ENCODE assay signal across 8 cellular contexts in the genomic region with DNA sequence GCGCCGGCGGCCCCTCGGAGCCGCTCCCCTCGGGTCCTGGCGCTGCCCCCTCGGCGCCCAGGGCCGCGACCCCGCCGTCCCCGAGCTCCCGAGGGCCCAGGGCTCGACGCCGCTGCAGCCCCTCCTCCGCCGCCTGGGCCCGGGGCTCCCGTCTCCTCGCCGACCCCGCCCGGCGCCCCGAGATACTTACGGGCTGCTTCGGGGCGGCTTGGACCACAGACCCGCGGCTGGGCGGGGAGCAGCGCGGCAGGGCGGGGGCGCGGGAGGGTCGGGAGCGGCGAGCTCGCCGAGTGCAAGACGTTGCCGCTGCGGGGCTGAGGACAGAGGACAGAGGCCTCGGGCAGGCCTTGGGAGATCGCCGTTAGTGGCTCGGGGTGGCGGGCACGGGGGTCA. TPM values are rescaled to one million over a fixed set of nuclear protein-coding genes. Genes with fewer than 3 reads are reported as not detected.
A peak's percentile ranks its signal among the peaks of the same experiment; 100 is the strongest.
DNase-seq lines count a peak whose midpoint lies in the region; ATAC-seq and TF ChIP-seq lines count a peak whose summit lies in the region.

No MANE protein-coding gene starts in this region.

- H3K27me3 ChIP-seq in layer of hippocampus (ENCODE audit: control insufficient read depth, insufficient read depth, low read length): no peaks in the 10 kb centered on the region
- no peaks in the 10 kb centered on the region for H3K27me3 ChIP-seq in thyroid gland

- TF ChIP-seq CTCF in GM12864 (IDR thresholded peaks at IDR 0.05; ENCODE audit: low read depth, low read length, missing control alignments) (no peak), thyroid gland (IDR thresholded peaks at IDR 0.05) (no peak)

- intact Hi-C loops in thyroid gland (cut with DNase I): no loop called here

- ATAC-seq in HG02870 (IDR thresholded peaks at IDR 0.05; ENCODE audit: unreplicated experiment): peak; percentile 9
- no peak for ATAC-seq in activated naive CD8-positive, alpha-beta T cell treated with anti-CD3 and anti-CD28 coated beads, Interleukin-2, amount 10 ng/mL, durations not matched to agents 7 days and 5 days (ENCODE audit: low read depth)

- H3K4me3 ChIP-seq in GM12864 (ENCODE audit: low read depth, low read length): peak overlapping the region; percentile 68
- H3K4me3 ChIP-seq in thyroid gland (replicated peaks in 1 of 3): peak overlapping the region; percentile 28 to 100 (median 79)

- H3K4me1 Mint-ChIP-seq in activated naive CD8-positive, alpha-beta T cell treated with anti-CD3 and anti-CD28 coated beads, Interleukin-2, amount 10 ng/mL, durations not matched to agents 7 days and 5 days: peaks cover 34% of the 10 kb centered on the region

- WGBS in thyroid gland, 2 donors: 0% methylated on average over 11 of the region's 53 CpGs; no CpG with 5 or more reads in 1 of the 2 donors

- H3K9me3 Mint-ChIP-seq in activated naive CD8-positive, alpha-beta T cell treated with anti-CD3 and anti-CD28 coated beads, Interleukin-2, amount 10 ng/mL, durations not matched to agents 7 days and 5 days: no peaks in the 10 kb centered on the region

- peak overlapping the region; percentile 100 for H3K27ac ChIP-seq in layer of hippocampus (ENCODE audit: low read depth, low read length)
- peak overlapping the region; percentile 99 to 100 (median 100) for H3K27ac ChIP-seq in thyroid gland

- peak overlapping the region; percentile 95 for H3K4me3 Mint-ChIP-seq in activated naive CD8-positive, alpha-beta T cell treated with anti-CD3 and anti-CD28 coated beads, Interleukin-2, amount 10 ng/mL, durations not matched to agents 7 days and 5 days

- POLR2A ChIA-PET in activated naive CD8-positive, alpha-beta T cell treated with anti-CD3 and anti-CD28 coated beads, Interleukin-2, amount 10 ng/mL, durations not matched to agents 7 days and 5 days (lab: Charles Lee): interaction anchor here (0.5 to 4.8 kb wide), 41 partner anchors 10 to 714 kb away, joined by 3 to 247 read pairs (median 6); partner anchors contain the start of genes LRRC59, LUC7L3, MBTD1 and NME1

- H3K27ac Mint-ChIP-seq in activated naive CD8-positive, alpha-beta T cell treated with anti-CD3 and anti-CD28 coated beads, Interleukin-2, amount 10 ng/mL, durations not matched to agents 7 days and 5 days: peak overlapping the region; percentile 98

- H3K27me3 Mint-ChIP-seq in activated naive CD8-positive, alpha-beta T cell treated with anti-CD3 and anti-CD28 coated beads, Interleukin-2, amount 10 ng/mL, durations not matched to agents 7 days and 5 days: peaks cover 12% of the 10 kb centered on the region

- peaks cover 39 to 43% of the 10 kb centered on the region in 2 donors for H3K4me1 ChIP-seq in thyroid gland

- no peak for DNase-seq in GM12864 (ENCODE audit: low read depth)
- DNase-seq in activated naive CD8-positive, alpha-beta T cell treated with anti-CD3 and anti-CD28 coated beads, Interleukin-2, amount 10 ng/mL, durations not matched to agents 7 days and 5 days: no peak
- DNase-seq in thyroid gland: no peak
- DNase-seq in stimulated activated CD8-positive, alpha-beta memory T cell treated with anti-CD3 and anti-CD28 coated beads, Interleukin-4, amount 100 ng/mL, for 48 hours: no peak
- no peak for DNase-seq in NCI-H1092 (lab: John Stamatoyannopoulos, UW)
- DNase-seq in NCI-H2171 treated with DMSO at 0.1 percent for 48 hours (lab: John Stamatoyannopoulos, UW): no peak

- TF ChIP-seq POLR2A in thyroid gland (IDR thresholded peaks at IDR 0.05): no peak

- no peaks in the 10 kb centered on the region for H3K9me3 ChIP-seq in thyroid gland

- H3K36me3 ChIP-seq in thyroid gland: peaks cover 10 to 23% of the 10 kb centered on the region in 2 donors

- H3K36me3 Mint-ChIP-seq in activated naive CD8-positive, alpha-beta T cell treated with anti-CD3 and anti-CD28 coated beads, Interleukin-2, amount 10 ng/mL, durations not matched to agents 7 days and 5 days: peaks cover 21% of the 10 kb centered on the region

RNA-seq across cellular contexts. Expression of gene TOB1, which starts 0.3 kb away (rescaled TPM):
- 10 to 100 TPM; 54.9 to 56.6 TPM for total RNA-seq in activated naive CD8-positive, alpha-beta T cell treated with anti-CD3 and anti-CD28 coated beads, Interleukin-2, amount 10 ng/mL, durations not matched to agents 7 days and 5 days
- total RNA-seq in thyroid gland: 10 to 100 TPM; 28.1 to 46.4 (median 31.1) TPM

RNA-seq across cellular contexts. Expression of gene WFIKKN2, which starts 30.5 kb away (rescaled TPM):
- total RNA-seq in activated naive CD8-positive, alpha-beta T cell treated with anti-CD3 and anti-CD28 coated beads, Interleukin-2, amount 10 ng/mL, durations not matched to agents 7 days and 5 days: not detected
- under 1 TPM in 1 of 4 donors, not detected in 3; 0.11 TPM for total RNA-seq in thyroid gland
